ENCODE assay signal across 8 cellular contexts in genomic region chr6:152635949-152636674, GRCh38. TPM values are rescaled to one million over a fixed set of nuclear protein-coding genes. Genes with fewer than 3 reads are reported as not detected.
DNase-seq lines count a peak whose midpoint lies in the region; TF ChIP-seq lines count a peak whose summit lies in the region.

No MANE protein-coding gene starts in this region.

- H3K9me3 ChIP-seq in esophagus (ENCODE audit: control insufficient read depth in 2 of 2, insufficient read depth in 1 of 2, low read depth in 1 of 2, low read length in 1 of 2): no peaks in the 10 kb centered on the region
- no peaks in the 10 kb centered on the region for H3K9me3 ChIP-seq in transverse colon

- TF ChIP-seq EP300 in transverse colon (IDR thresholded peaks at IDR 0.05; ENCODE audit: low read depth): no peak

- H3K4me1 ChIP-seq in esophagus (ENCODE audit: control insufficient read depth in 2 of 2, insufficient read depth in 2 of 2, low read length in 1 of 2) (peaks cover 5 to 8% of the 10 kb centered on the region in 2 donors), transverse colon (peaks cover 0 to 13% (median 0%) of the 10 kb centered on the region in 4 donors)

- TF ChIP-seq POLR2A in transverse colon (IDR thresholded peaks at IDR 0.05): no peak

- intact Hi-C loops in transverse colon (cut with DNase I; ENCODE audit: low total_unique reads): no loop called here

- no peak for TF ChIP-seq CTCF in transverse colon (IDR thresholded peaks at IDR 0.05)

- H3K4me3 ChIP-seq in esophagus (ENCODE audit: low read depth in 1 of 2, low read length in 2 of 2): peak overlapping the region; percentile 57 to 59
- peak overlapping the region; percentile 34 to 53 (median 44) for H3K4me3 ChIP-seq in transverse colon

- WGBS in esophagus, 2 donors: 8 to 10% methylated on average over 27 of the region's 27 CpGs
- WGBS in transverse colon (ENCODE audit: low coverage in 1 of 2), 2 donors: 0 to 38% methylated on average over 3 to 27 of the region's 27 CpGs

- H3K27me3 ChIP-seq in esophagus (ENCODE audit: control insufficient read depth in 1 of 2, insufficient read depth in 2 of 2, low read length in 2 of 2): peaks cover 0 to 2% of the 10 kb centered on the region in 2 donors
- peaks cover 32% of the 10 kb centered on the region for H3K27me3 ChIP-seq in transverse colon

- DNase-seq in stimulated activated CD4-positive, alpha-beta T cell treated with anti-CD3 and anti-CD28 coated beads, Interleukin-15, amount 100 ng/mL, for 24 hours: peak; percentile 10
- DNase-seq in stimulated activated CD4-positive, alpha-beta T cell treated with anti-CD3 and anti-CD28 coated beads, Interleukin-4, amount 100 ng/mL, for 1 hour: no peak
- DNase-seq in RPMI7951 (ENCODE audit: low read depth): peak; percentile 41
- peak; percentile 44 for DNase-seq in middle frontal gyrus (ENCODE audit: extremely low spot score, low spot score)
- DNase-seq in transverse colon: no peak
- DNase-seq in SHP77 treated with DMSO at 0.1 percent for 48 hours (lab: John Stamatoyannopoulos, UW): no peak
- no peak for DNase-seq in NCI-H2196 (lab: John Stamatoyannopoulos, UW; ENCODE audit: unreplicated experiment)

- in situ Hi-C loops in transverse colon (cut with MboI; ENCODE audit: low pct_ligation_motif_present in 1 of 4, low pct_unique_long_range_greater_than_20kb in 1 of 4, low sequenced_read_pairs in 3 of 4): no loop called here

- H3K27ac ChIP-seq in esophagus (ENCODE audit: low read depth in 2 of 2, low read length in 1 of 2) (peak overlapping the region; percentile 36 to 58), transverse colon (peak overlapping the region; percentile 34 to 57 (median 44))

- H3K36me3 ChIP-seq in esophagus (ENCODE audit: control insufficient read depth in 2 of 2, insufficient read depth in 2 of 2, low read length in 1 of 2) (no peaks in the 10 kb centered on the region), transverse colon (no peaks in the 10 kb centered on the region)

RNA-seq across cellular contexts. Expression of gene SYNE1, which starts 1.1 kb away (rescaled TPM):
- 38.6 and 40.0 TPM in 2 replicates for total RNA-seq in RPMI7951 (2014; rRNA removed; shearing (Covaris generic))
- polyA plus RNA-seq in esophagus: 1 to 10 TPM; 5.4 to 7.1 TPM
- total RNA-seq in transverse colon: 10 to 100 TPM; 31.4 to 87.2 (median 59.7) TPM

Comparison
In these comparisons a context has a peak if more than half of its experiments do, and no peak if none do; other contexts are left out.
1. DNase-seq: peak in stimulated activated CD4-positive, alpha-beta T cell treated with anti-CD3 and anti-CD28 coated beads, Interleukin-15, amount 100 ng/mL, for 24 hours (single experiment), RPMI7951 (single experiment) and middle frontal gyrus (single experiment); none in stimulated activated CD4-positive, alpha-beta T cell treated with anti-CD3 and anti-CD28 coated beads, Interleukin-4, amount 100 ng/mL, for 1 hour (single experiment), transverse colon (single experiment), SHP77 treated with DMSO at 0.1 percent for 48 hours (single experiment) and NCI-H2196 (single experiment).